Comparison of ENCODE assay signal across 1 cellular context in the genomic region with DNA sequence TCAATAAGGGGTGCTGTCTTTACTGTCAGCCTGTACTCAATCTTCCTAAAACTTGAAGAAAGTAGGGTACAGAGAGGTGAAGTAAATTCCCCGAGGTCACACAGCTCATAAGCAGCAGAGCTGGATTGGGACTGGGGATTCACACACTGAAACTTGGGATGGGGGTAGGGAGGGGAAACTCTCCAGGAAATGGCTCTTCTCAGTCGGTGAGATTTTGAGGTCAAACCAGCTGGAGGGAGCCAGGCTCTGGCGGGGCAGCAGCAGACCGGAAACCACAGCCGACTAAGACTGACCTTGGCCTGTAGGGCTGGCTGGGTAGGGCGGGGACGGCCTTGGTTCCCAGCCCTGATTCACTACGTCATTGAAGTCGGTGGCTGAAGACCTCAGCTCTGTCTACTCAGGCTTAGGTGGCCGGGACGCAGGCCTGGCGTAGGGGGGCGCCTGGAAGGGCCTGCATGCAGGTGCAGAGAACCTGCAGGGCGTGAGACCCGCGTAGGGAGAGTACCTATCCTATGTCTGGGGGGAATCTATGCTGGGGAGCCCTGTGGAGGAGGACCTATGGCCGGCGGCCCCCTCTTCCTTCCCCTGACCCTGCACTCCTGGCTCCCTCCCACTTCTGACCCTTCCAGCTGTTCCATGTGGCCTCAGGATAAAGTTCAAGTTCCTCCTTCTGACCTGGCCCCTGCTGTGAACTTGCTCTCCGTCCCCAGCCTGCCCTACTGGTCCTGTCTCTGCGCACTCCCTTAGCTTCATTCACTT.
TF ChIP-seq lines count a peak whose summit lies in the region.

No MANE protein-coding gene starts in this region.

TF ChIP-seq in HepG2, 621 proteins besides CTCF, POLR2A, EP300 and RAD21 (continued from another document and continues in another):
- TF ChIP-seq, protein P1, sequence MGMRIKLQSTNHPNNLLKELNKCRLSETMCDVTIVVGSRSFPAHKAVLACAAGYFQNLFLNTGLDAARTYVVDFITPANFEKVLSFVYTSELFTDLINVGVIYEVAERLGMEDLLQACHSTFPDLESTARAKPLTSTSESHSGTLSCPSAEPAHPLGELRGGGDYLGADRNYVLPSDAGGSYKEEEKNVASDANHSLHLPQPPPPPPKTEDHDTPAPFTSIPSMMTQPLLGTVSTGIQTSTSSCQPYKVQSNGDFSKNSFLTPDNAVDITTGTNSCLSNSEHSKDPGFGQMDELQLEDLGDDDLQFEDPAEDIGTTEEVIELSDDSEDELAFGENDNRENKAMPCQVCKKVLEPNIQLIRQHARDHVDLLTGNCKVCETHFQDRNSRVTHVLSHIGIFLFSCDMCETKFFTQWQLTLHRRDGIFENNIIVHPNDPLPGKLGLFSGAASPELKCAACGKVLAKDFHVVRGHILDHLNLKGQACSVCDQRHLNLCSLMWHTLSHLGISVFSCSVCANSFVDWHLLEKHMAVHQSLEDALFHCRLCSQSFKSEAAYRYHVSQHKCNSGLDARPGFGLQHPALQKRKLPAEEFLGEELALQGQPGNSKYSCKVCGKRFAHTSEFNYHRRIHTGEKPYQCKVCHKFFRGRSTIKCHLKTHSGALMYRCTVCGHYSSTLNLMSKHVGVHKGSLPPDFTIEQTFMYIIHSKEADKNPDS (CRISPR knock-in tag; IDR thresholded peaks at IDR 0.05) = no peak
- TF ChIP-seq, protein P2, sequence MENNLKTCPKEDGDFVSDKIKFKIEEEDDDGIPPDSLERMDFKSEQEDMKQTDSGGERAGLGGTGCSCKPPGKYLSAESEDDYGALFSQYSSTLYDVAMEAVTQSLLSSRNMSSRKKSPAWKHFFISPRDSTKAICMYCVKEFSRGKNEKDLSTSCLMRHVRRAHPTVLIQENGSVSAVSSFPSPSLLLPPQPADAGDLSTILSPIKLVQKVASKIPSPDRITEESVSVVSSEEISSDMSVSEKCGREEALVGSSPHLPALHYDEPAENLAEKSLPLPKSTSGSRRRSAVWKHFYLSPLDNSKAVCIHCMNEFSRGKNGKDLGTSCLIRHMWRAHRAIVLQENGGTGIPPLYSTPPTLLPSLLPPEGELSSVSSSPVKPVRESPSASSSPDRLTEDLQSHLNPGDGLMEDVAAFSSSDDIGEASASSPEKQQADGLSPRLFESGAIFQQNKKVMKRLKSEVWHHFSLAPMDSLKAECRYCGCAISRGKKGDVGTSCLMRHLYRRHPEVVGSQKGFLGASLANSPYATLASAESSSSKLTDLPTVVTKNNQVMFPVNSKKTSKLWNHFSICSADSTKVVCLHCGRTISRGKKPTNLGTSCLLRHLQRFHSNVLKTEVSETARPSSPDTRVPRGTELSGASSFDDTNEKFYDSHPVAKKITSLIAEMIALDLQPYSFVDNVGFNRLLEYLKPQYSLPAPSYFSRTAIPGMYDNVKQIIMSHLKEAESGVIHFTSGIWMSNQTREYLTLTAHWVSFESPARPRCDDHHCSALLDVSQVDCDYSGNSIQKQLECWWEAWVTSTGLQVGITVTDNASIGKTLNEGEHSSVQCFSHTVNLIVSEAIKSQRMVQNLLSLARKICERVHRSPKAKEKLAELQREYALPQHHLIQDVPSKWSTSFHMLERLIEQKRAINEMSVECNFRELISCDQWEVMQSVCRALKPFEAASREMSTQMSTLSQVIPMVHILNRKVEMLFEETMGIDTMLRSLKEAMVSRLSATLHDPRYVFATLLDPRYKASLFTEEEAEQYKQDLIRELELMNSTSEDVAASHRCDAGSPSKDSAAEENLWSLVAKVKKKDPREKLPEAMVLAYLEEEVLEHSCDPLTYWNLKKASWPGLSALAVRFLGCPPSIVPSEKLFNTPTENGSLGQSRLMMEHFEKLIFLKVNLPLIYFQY (CRISPR knock-in tag; IDR thresholded peaks at IDR 0.05; ENCODE audit: borderline replicate concordance) = 0 out of 2 replicates have a peak, but pooled peaks have one; percentile 63
- TF ChIP-seq, protein P3, sequence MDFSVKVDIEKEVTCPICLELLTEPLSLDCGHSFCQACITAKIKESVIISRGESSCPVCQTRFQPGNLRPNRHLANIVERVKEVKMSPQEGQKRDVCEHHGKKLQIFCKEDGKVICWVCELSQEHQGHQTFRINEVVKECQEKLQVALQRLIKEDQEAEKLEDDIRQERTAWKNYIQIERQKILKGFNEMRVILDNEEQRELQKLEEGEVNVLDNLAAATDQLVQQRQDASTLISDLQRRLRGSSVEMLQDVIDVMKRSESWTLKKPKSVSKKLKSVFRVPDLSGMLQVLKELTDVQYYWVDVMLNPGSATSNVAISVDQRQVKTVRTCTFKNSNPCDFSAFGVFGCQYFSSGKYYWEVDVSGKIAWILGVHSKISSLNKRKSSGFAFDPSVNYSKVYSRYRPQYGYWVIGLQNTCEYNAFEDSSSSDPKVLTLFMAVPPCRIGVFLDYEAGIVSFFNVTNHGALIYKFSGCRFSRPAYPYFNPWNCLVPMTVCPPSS (IDR thresholded peaks at IDR 0.05) = no peak
- TF ChIP-seq ZNF224 (CRISPR knock-in tag; IDR thresholded peaks at IDR 0.05) (no peak), STAG1 (CRISPR knock-in tag; IDR thresholded peaks at IDR 0.05) (no peak), TSC22D2 (CRISPR knock-in tag; IDR thresholded peaks at IDR 0.05; ENCODE audit: borderline replicate concordance) (no peak), ZIK1 (CRISPR knock-in tag; IDR thresholded peaks at IDR 0.05; ENCODE audit: borderline replicate concordance, low read depth) (0 out of 2 replicates have a peak, but pooled peaks have one; percentile 27), ZZZ3 (CRISPR knock-in tag; IDR thresholded peaks at IDR 0.05; ENCODE audit: borderline replicate concordance) (no peak), THAP7 (CRISPR knock-in tag; IDR thresholded peaks at IDR 0.05) (no peak), SP2 (CRISPR knock-in tag; IDR thresholded peaks at IDR 0.05) (no peak), ZNF468 (CRISPR knock-in tag; IDR thresholded peaks at IDR 0.05) (no peak), RNF2 (conservative IDR thresholded peaks at IDR 0.05; ENCODE audit: low read depth) (0 out of 2 replicates have a peak, but pooled peaks have one; percentile 21), AFF4 (CRISPR knock-in tag; IDR thresholded peaks at IDR 0.05) (no peak), KIAA2018 (CRISPR knock-in tag; IDR thresholded peaks at IDR 0.05; ENCODE audit: borderline replicate concordance) (no peak), RELA (CRISPR knock-in tag; IDR thresholded peaks at IDR 0.05) (no peak), ARID5B (CRISPR knock-in tag; IDR thresholded peaks at IDR 0.05) (peak; percentile 83), ZNF337 (CRISPR knock-in tag; IDR thresholded peaks at IDR 0.05; ENCODE audit: borderline replicate concordance, low read depth) (no peak), GFI1 (CRISPR knock-in tag; IDR thresholded peaks at IDR 0.05; ENCODE audit: borderline replicate concordance) (peak; percentile 91), ZNF530 (CRISPR knock-in tag; IDR thresholded peaks at IDR 0.05; ENCODE audit: low read depth) (no peak), GTF2F1 (IDR thresholded peaks at IDR 0.05; ENCODE audit: low read length) (no peak)
- TF ChIP-seq, protein P4, sequence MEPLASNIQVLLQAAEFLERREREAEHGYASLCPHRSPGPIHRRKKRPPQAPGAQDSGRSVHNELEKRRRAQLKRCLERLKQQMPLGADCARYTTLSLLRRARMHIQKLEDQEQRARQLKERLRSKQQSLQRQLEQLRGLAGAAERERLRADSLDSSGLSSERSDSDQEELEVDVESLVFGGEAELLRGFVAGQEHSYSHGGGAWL (CRISPR knock-in tag; IDR thresholded peaks at IDR 0.05) = no peak
